In the genomic region with DNA sequence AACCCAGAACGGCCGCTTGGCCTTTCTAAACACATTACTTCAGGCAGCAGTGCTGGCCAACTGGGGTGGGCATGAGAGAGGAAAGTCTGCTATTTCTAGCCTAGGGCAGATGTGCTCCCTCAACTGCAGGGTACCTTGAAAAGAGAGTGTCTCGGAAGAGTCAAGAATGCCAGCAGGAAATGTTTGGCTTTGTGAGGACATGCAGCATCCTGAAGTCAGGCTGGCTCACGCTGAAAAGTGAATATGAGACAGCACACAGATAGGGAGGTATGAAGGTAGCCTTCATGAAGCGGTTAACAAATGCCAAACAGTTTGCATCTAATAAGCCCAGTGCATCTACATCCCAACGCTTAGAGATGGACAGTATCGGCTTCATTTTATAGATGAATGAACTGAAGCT, we compare ENCODE assay signal across 25 cellular contexts.
A peak's percentile ranks its signal among the peaks of the same experiment; 100 is the strongest.
DNase-seq lines count a peak whose midpoint lies in the region; ATAC-seq, FAIRE-seq and TF ChIP-seq lines count a peak whose summit lies in the region.
"Had no signal": no experiment of that assay in that cellular context is flagged by ENCODE, and none has a peak within 500 bp of the region (broad histone marks: within the 10 kb centered on the region; RNA-seq: fewer than 3 reads in every experiment).

No MANE protein-coding gene starts in this region.

- H3K27ac ChIP-seq in IMR-90 (ENCODE audit: insufficient read depth, low read length) (no peak overlapping the region), foreskin keratinocyte (no peak overlapping the region), trophoblast cell (ENCODE audit: low read depth, low read length) (no peak overlapping the region)
- H3K27ac ChIP-seq: A549; BLaER1 treated with 17β-estradiol and CSF1 and Interleukin-3, amounts not matched to agents 10 nM and 100 nM had no signal

- no peak for TF ChIP-seq RAD21 in IMR-90 (IDR thresholded peaks at IDR 0.05; ENCODE audit: low read length)

- TF ChIP-seq CTCF in IMR-90 (conservative IDR thresholded peaks at IDR 0.05; ENCODE audit: low read depth, low read length), result no peak
- no peak for TF ChIP-seq CTCF in foreskin keratinocyte (conservative IDR thresholded peaks at IDR 0.05)

- no peaks in the 10 kb centered on the region for H4K20me1 ChIP-seq in IMR-90 (ENCODE audit: insufficient read depth, low read length)
- H4K20me1 ChIP-seq: BLaER1 treated with 17β-estradiol and CSF1 and Interleukin-3, amounts not matched to agents 10 nM and 100 nM had no signal

- H2BK12ac ChIP-seq in trophoblast cell (ENCODE audit: low read length), result no peak overlapping the region

- H3K79me1 ChIP-seq in IMR-90 (ENCODE audit: low read depth in 1 of 2, low read length in 2 of 2), result no peaks in the 10 kb centered on the region
- no peaks in the 10 kb centered on the region for H3K79me1 ChIP-seq in trophoblast cell (ENCODE audit: low read length)

- intact Hi-C loops in IMR-90 (cut with micrococcal nuclease), result no loop called here

- WGBS in IMR-90 (ENCODE audit: extremely low coverage in 2 of 2, insufficient read length in 1 of 2), 2 experiments, result no CpG with 5 or more reads among the region's 7 CpGs
- WGBS in trophoblast cell (ENCODE audit: extremely low coverage, insufficient coverage, insufficient read length), result no CpG with 5 or more reads among the region's 7 CpGs

- H3K18ac ChIP-seq in IMR-90 (ENCODE audit: low read depth, low read length) (no peak overlapping the region; the same call in 1 of the 2 replicates), trophoblast cell (ENCODE audit: low read length) (no peak overlapping the region)

- H2BK5ac ChIP-seq in IMR-90 (ENCODE audit: low read depth, low read length, poor library complexity, severe bottlenecking) (no peak overlapping the region), trophoblast cell (ENCODE audit: low read depth, low read length, poor library complexity) (no peak overlapping the region)

- H4K5ac ChIP-seq in IMR-90 (ENCODE audit: low read depth, low read length), result no peak overlapping the region; the same call in 1 of the 2 replicates

- H3K9ac ChIP-seq in IMR-90 (ENCODE audit: low read depth, low read length), result no peak overlapping the region
- peak overlapping the region; percentile 42 for H3K9ac ChIP-seq in trophoblast cell (ENCODE audit: low read length)

- H3K56ac ChIP-seq in IMR-90 (ENCODE audit: extremely low read depth, insufficient read depth, low read length), result no peak overlapping the region

- H3K23ac ChIP-seq in IMR-90 (ENCODE audit: low read depth, low read length), result no peak overlapping the region
- H3K23ac ChIP-seq in trophoblast cell (ENCODE audit: low read length), result no peak overlapping the region

- H2BK20ac ChIP-seq in IMR-90 (ENCODE audit: low read depth, low read length), result peak overlapping the region; percentile 9; the same call in 1 of the 2 replicates

- DNase-seq in IMR-90, result no peak
- DNase-seq in foreskin keratinocyte, result peak; percentile 57 to 74
- no peak for DNase-seq in trophoblast cell
- no peak for DNase-seq in GM19239 (ENCODE audit: insufficient read length, low spot score)
- no peak for DNase-seq in activated CD4-positive, alpha-beta T cell treated with anti-CD3 and anti-CD28 coated beads for 1 hour
- DNase-seq: 8988T; AML-193; BE2C; Calu3; CD4-positive, alpha-beta T cell; CD8-positive, alpha-beta memory T cell; DMS53; DMS79 treated with DMSO at 0.1 percent for 48 hours; GF-D8; H9 had no signal

- no peak overlapping the region for H4K91ac ChIP-seq in IMR-90 (ENCODE audit: insufficient read depth, low read depth, low read length)
- H4K91ac ChIP-seq in trophoblast cell (ENCODE audit: low read depth, low read length), result no peak overlapping the region

- H3K36me3 ChIP-seq in IMR-90 (ENCODE audit: control insufficient read depth, insufficient read depth, low read length) (no peaks in the 10 kb centered on the region), trophoblast cell (ENCODE audit: control insufficient read depth in 1 of 2, insufficient read depth in 2 of 2, low read length in 2 of 2) (no peaks in the 10 kb centered on the region)
- H3K36me3 ChIP-seq: BE2C; BLaER1 treated with 17β-estradiol and CSF1 and Interleukin-3, amounts not matched to agents 10 nM and 100 nM had no signal

- H2AK5ac ChIP-seq in IMR-90 (ENCODE audit: low read depth, low read length) (peak overlapping the region; percentile 2; the same call in 1 of the 2 replicates), trophoblast cell (ENCODE audit: low read length) (no peak overlapping the region)

- no peaks in the 10 kb centered on the region for H3K79me2 ChIP-seq in trophoblast cell (ENCODE audit: control insufficient read depth, insufficient read depth, low read length, poor library complexity)

- ATAC-seq in IMR-90 (ENCODE audit: low read depth) (peak; percentile 13; the same call in 1 of the 2 replicates), foreskin keratinocyte (peak; percentile 10), GM21528 (IDR thresholded peaks at IDR 0.05; ENCODE audit: low FRiP score, unreplicated experiment) (no peak)
- no peak for ATAC-seq in activated T-helper 17 cell treated with anti-CD3 and anti-CD28 coated beads, Interleukin-2, amount 50 U/mL, for 72 hours (replicated peaks)
- ATAC-seq: A549, GM23338, HCT116 had no signal

- no peaks in the 10 kb centered on the region for H3K4me1 Mint-ChIP-seq in activated T-helper 17 cell treated with anti-CD3 and anti-CD28 coated beads, Interleukin-2, amount 50 U/mL, for 72 hours
- H3K4me1 Mint-ChIP-seq: CD14-positive monocyte; CD8-positive, alpha-beta memory T cell had no signal

- no peak overlapping the region for H2AK9ac ChIP-seq in IMR-90 (replicated peaks; ENCODE audit: low read depth, low read length, poor library complexity)

- TF ChIP-seq POLR2A in IMR-90 (IDR thresholded peaks at IDR 0.05; ENCODE audit: low read depth, low read length), result no peak

- POLR2A ChIA-PET in IMR-90 (lab: Charles Lee; ENCODE audit: unreplicated experiment), result no interaction called here

- peaks cover 3% of the 10 kb centered on the region for H3K27me3 Mint-ChIP-seq in activated T-helper 17 cell treated with anti-CD3 and anti-CD28 coated beads, Interleukin-2, amount 50 U/mL, for 72 hours
- H3K27me3 Mint-ChIP-seq: CD4-positive, alpha-beta T cell had no signal

- no TSS peak for BruUV-seq in IMR-90 (replicated peaks; lab: Mats Ljungman, UMichigan)

- no peak for FAIRE-seq in GM19239 (lab: Jason Lieb, UNC)
- FAIRE-seq: A549, GM12891, GM18507 had no signal

- dilution Hi-C loops in IMR-90 (cut with HindIII; ENCODE audit: low sequenced_read_pairs, unreplicated experiment), result no loop called here

- no peak overlapping the region for H2AFZ ChIP-seq in IMR-90 (replicated peaks; ENCODE audit: low read length, poor library complexity)
- no peak overlapping the region for H2AFZ ChIP-seq in trophoblast cell (ENCODE audit: insufficient read depth, low read length, poor library complexity)
- H2AFZ ChIP-seq: GM23338 had no signal

- H3K27me3 ChIP-seq in IMR-90 (ENCODE audit: control insufficient read depth, insufficient read depth, low read length) (no peaks in the 10 kb centered on the region), foreskin keratinocyte (no peaks in the 10 kb centered on the region), trophoblast cell (ENCODE audit: insufficient read depth, low read length) (no peaks in the 10 kb centered on the region)
- H3K27me3 ChIP-seq: BE2C had no signal

- H2BK15ac ChIP-seq in IMR-90 (ENCODE audit: low read depth, low read length), result peak overlapping the region; percentile 7; the same call in 2 of the 3 replicates

- no peaks in the 10 kb centered on the region for H3K36me3 Mint-ChIP-seq in activated T-helper 17 cell treated with anti-CD3 and anti-CD28 coated beads, Interleukin-2, amount 50 U/mL, for 72 hours (ENCODE audit: low read depth)
- H3K36me3 Mint-ChIP-seq: CD14-positive monocyte; CD8-positive, alpha-beta memory T cell had no signal

- CTCF ChIA-PET in IMR-90 (lab: Yijun Ruan, JAX), result no interaction called here

- H3K4me3 ChIP-seq in IMR-90 (ENCODE audit: insufficient read depth, low read depth, low read length) (no peak overlapping the region), trophoblast cell (ENCODE audit: low read depth, low read length) (no peak overlapping the region)
- H3K4me3 ChIP-seq: A549; BLaER1 treated with 17β-estradiol and CSF1 and Interleukin-3, amounts not matched to agents 10 nM and 100 nM; GM23338 had no signal

- no peaks in the 10 kb centered on the region for H3K9me1 ChIP-seq in IMR-90 (ENCODE audit: insufficient read depth, low read length)

- H3K14ac ChIP-seq in IMR-90 (replicated peaks; ENCODE audit: low read depth, low read length) (no peak overlapping the region), trophoblast cell (ENCODE audit: low read length) (no peak overlapping the region)

- H3K9me3 Mint-ChIP-seq in activated T-helper 17 cell treated with anti-CD3 and anti-CD28 coated beads, Interleukin-2, amount 50 U/mL, for 72 hours, result no peaks in the 10 kb centered on the region
- H3K9me3 Mint-ChIP-seq: HFFc6 had no signal

- no peak overlapping the region for H3K27ac Mint-ChIP-seq in activated T-helper 17 cell treated with anti-CD3 and anti-CD28 coated beads, Interleukin-2, amount 50 U/mL, for 72 hours
- H3K27ac Mint-ChIP-seq: CD14-positive monocyte; CD4-positive, alpha-beta T cell; CD8-positive, alpha-beta memory T cell; GM23338; H9 had no signal

- H3K4me3 Mint-ChIP-seq in activated T-helper 17 cell treated with anti-CD3 and anti-CD28 coated beads, Interleukin-2, amount 50 U/mL, for 72 hours, result no peak overlapping the region
- H3K4me3 Mint-ChIP-seq: CD14-positive monocyte; CD4-positive, alpha-beta T cell; CD8-positive, alpha-beta memory T cell; GM23338; H9 had no signal

- H2BK120ac ChIP-seq in IMR-90 (ENCODE audit: low read depth, low read length), result no peak overlapping the region
- no peak overlapping the region for H2BK120ac ChIP-seq in trophoblast cell (ENCODE audit: insufficient read depth, low read length, poor library complexity)

- no peaks in the 10 kb centered on the region for H3K9me3 ChIP-seq in IMR-90 (ENCODE audit: control insufficient read depth, insufficient read depth, low read length)
- no peaks in the 10 kb centered on the region for H3K9me3 ChIP-seq in trophoblast cell (ENCODE audit: insufficient read depth, low read depth, low read length)
- H3K9me3 ChIP-seq: A549, BE2C had no signal

- H3K4ac ChIP-seq in IMR-90 (ENCODE audit: low read depth, low read length) (no peak overlapping the region), trophoblast cell (ENCODE audit: low read depth, low read length) (no peak overlapping the region)

- in situ Hi-C loops in IMR-90 (cut with MboI; ENCODE audit: low sequenced_read_pairs), result no loop called here

- H3K4me1 ChIP-seq in IMR-90 (ENCODE audit: control insufficient read depth, insufficient read depth, low read length), result peaks cover 5% of the 10 kb centered on the region
- H3K4me1 ChIP-seq in foreskin keratinocyte, result peaks cover 13% of the 10 kb centered on the region
- no peaks in the 10 kb centered on the region for H3K4me1 ChIP-seq in trophoblast cell (ENCODE audit: control insufficient read depth in 1 of 2, insufficient read depth in 2 of 2, low read length in 2 of 2)
- H3K4me1 ChIP-seq: A549, BE2C had no signal

- no peak overlapping the region for H4K12ac ChIP-seq in trophoblast cell (ENCODE audit: low read depth, low read length)

- H4K8ac ChIP-seq in IMR-90 (ENCODE audit: low read depth in 2 of 2, low read length in 2 of 2) (no peak overlapping the region), trophoblast cell (ENCODE audit: low read depth, low read length) (no peak overlapping the region)

- H3K4me2 ChIP-seq in IMR-90 (ENCODE audit: low read depth, low read length) (no peak overlapping the region), trophoblast cell (ENCODE audit: low read length) (no peak overlapping the region)
- H3K4me2 ChIP-seq: A549, GM23338 had no signal

Comparison
In these comparisons a context has a peak if more than half of its experiments do, and no peak if none do; other contexts are left out.
1. ATAC-seq: peak in IMR-90 (single experiment) and foreskin keratinocyte (single experiment); none in activated T-helper 17 cell treated with anti-CD3 and anti-CD28 coated beads, Interleukin-2, amount 50 U/mL, for 72 hours (single experiment) and GM21528 (single experiment).
2. DNase-seq: peak in foreskin keratinocyte (2 of 2); none in IMR-90 (single experiment), trophoblast cell (0 of 2), GM19239 (single experiment) and activated CD4-positive, alpha-beta T cell treated with anti-CD3 and anti-CD28 coated beads for 1 hour (single experiment).